In the genomic region with DNA sequence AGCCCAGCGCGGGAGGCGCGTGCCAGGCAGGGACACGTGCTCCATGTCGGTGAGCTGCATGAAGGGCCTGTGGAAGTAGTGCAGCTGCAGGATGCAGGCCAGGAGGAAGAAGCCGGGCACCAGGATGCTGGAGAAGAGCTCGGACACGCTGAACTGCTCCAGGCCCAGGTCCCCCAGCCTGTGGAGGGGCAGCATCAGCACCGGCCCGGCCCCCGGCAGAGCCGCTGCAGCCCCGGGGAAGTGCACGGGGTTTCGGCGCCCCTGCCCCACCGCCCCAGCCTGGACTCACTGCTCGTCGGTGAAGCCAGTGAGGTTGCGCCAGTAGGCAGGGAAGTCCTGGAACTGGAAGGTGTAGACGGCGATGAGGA, we compare ENCODE assay signal across 1 cellular context.
TF ChIP-seq lines count a peak whose summit lies in the region.

No MANE protein-coding gene starts in this region.

TF ChIP-seq in HCT116, 20 proteins besides CTCF, POLR2A, EP300 and RAD21:
- TF ChIP-seq JUND (IDR thresholded peaks at IDR 0.05) (no peak), ZNF274 (IDR thresholded peaks at IDR 0.05; ENCODE audit: low read depth, low read length) (no peak), POLR2AphosphoS5 (IDR thresholded peaks at IDR 0.05; ENCODE audit: low read depth, low read length) (no peak), SIN3A (IDR thresholded peaks at IDR 0.05; ENCODE audit: low read depth) (no peak), TCF7L2 (IDR thresholded peaks at IDR 0.05; ENCODE audit: borderline replicate concordance, extremely low read depth, insufficient read depth, insufficient read length) (no peak), FOSL1 (IDR thresholded peaks at IDR 0.05; ENCODE audit: low read depth) (no peak), EZH2 (IDR thresholded peaks at IDR 0.05) (no peak), CEBPB (IDR thresholded peaks at IDR 0.05; ENCODE audit: low read depth) (no peak), EGR1 (IDR thresholded peaks at IDR 0.05; ENCODE audit: low read depth) (no peak), SP1 (IDR thresholded peaks at IDR 0.05; ENCODE audit: low read depth) (no peak), YY1 (IDR thresholded peaks at IDR 0.05; ENCODE audit: extremely low read depth, insufficient replicate concordance, low read depth, low read length) (no peak), CBX3 (IDR thresholded peaks at IDR 0.05; ENCODE audit: low read depth) (no peak)
- TF ChIP-seq, protein P1, sequence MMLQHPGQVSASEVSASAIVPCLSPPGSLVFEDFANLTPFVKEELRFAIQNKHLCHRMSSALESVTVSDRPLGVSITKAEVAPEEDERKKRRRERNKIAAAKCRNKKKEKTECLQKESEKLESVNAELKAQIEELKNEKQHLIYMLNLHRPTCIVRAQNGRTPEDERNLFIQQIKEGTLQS (IDR thresholded peaks at IDR 0.05), result no peak
- TF ChIP-seq, protein P2, sequence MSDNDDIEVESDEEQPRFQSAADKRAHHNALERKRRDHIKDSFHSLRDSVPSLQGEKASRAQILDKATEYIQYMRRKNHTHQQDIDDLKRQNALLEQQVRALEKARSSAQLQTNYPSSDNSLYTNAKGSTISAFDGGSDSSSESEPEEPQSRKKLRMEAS (IDR thresholded peaks at IDR 0.05), result no peak
- TF ChIP-seq, protein P3, sequence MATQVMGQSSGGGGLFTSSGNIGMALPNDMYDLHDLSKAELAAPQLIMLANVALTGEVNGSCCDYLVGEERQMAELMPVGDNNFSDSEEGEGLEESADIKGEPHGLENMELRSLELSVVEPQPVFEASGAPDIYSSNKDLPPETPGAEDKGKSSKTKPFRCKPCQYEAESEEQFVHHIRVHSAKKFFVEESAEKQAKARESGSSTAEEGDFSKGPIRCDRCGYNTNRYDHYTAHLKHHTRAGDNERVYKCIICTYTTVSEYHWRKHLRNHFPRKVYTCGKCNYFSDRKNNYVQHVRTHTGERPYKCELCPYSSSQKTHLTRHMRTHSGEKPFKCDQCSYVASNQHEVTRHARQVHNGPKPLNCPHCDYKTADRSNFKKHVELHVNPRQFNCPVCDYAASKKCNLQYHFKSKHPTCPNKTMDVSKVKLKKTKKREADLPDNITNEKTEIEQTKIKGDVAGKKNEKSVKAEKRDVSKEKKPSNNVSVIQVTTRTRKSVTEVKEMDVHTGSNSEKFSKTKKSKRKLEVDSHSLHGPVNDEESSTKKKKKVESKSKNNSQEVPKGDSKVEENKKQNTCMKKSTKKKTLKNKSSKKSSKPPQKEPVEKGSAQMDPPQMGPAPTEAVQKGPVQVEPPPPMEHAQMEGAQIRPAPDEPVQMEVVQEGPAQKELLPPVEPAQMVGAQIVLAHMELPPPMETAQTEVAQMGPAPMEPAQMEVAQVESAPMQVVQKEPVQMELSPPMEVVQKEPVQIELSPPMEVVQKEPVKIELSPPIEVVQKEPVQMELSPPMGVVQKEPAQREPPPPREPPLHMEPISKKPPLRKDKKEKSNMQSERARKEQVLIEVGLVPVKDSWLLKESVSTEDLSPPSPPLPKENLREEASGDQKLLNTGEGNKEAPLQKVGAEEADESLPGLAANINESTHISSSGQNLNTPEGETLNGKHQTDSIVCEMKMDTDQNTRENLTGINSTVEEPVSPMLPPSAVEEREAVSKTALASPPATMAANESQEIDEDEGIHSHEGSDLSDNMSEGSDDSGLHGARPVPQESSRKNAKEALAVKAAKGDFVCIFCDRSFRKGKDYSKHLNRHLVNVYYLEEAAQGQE (IDR thresholded peaks at IDR 0.05; ENCODE audit: low read depth), result no peak
- TF ChIP-seq, protein P4, sequence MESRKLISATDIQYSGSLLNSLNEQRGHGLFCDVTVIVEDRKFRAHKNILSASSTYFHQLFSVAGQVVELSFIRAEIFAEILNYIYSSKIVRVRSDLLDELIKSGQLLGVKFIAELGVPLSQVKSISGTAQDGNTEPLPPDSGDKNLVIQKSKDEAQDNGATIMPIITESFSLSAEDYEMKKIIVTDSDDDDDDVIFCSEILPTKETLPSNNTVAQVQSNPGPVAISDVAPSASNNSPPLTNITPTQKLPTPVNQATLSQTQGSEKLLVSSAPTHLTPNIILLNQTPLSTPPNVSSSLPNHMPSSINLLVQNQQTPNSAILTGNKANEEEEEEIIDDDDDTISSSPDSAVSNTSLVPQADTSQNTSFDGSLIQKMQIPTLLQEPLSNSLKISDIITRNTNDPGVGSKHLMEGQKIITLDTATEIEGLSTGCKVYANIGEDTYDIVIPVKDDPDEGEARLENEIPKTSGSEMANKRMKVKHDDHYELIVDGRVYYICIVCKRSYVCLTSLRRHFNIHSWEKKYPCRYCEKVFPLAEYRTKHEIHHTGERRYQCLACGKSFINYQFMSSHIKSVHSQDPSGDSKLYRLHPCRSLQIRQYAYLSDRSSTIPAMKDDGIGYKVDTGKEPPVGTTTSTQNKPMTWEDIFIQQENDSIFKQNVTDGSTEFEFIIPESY (IDR thresholded peaks at IDR 0.05; ENCODE audit: extremely low read depth, insufficient replicate concordance, low read length), result no peak
